In the genomic region with DNA sequence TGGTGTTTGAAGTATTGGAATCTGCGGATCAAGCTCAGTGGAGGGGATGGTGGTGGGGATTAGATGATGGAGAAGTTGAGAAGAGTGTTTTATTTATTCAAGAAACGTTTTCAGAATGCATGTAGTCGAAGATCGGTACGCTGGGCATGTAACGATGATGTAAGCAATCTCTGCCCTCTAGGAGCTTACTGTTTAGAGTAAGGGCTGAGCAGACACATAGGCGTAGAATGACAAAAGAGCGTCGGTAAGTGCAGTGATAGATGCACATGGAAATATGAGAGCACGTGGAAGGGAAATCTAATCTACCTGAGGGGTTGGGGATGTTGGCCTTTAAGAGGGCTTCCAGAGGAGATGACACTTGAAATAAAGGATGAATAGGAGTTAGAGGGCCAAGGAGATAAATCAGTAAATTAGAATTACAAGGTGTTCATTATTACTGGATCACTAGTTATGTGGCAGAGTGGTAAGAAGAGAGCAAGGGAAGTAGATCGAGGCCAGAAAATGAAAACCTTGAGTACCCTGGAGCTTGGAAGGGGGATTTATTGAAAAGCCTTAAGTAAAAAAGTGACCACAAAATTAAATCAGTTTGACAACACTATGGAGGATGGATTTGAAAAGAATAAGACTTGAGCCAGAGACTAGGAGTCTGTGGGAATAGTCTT, we compare ENCODE assay signal across 8 cellular contexts. TPM values are rescaled to one million over a fixed set of nuclear protein-coding genes. Genes with fewer than 3 reads are reported as not detected.
DNase-seq lines count a peak whose midpoint lies in the region; ATAC-seq and TF ChIP-seq lines count a peak whose summit lies in the region.

No MANE protein-coding gene starts in this region.

- peak overlapping the region; percentile 64 for H3K27ac ChIP-seq in KOPT-K1 (ENCODE audit: low read depth, low read length, poor library complexity, severe bottlenecking)
- peak overlapping the region; percentile 87 for H3K27ac ChIP-seq in suprapubic skin

- peak; percentile 20 for ATAC-seq in GM21737 (IDR thresholded peaks at IDR 0.05; ENCODE audit: unreplicated experiment)
- ATAC-seq in activated T-helper 17 cell treated with anti-CD3 and anti-CD28 coated beads, Interleukin-2, amount 50 U/mL, for 72 hours (replicated peaks): peak; percentile 61

- 19% methylated on average over 11 of the region's 11 CpGs for WGBS in suprapubic skin

- H3K36me3 ChIP-seq in KOPT-K1 (ENCODE audit: insufficient read depth, low read length): no peaks in the 10 kb centered on the region
- H3K36me3 ChIP-seq in suprapubic skin: no peaks in the 10 kb centered on the region

- H3K27me3 Mint-ChIP-seq in activated T-helper 17 cell treated with anti-CD3 and anti-CD28 coated beads, Interleukin-2, amount 50 U/mL, for 72 hours: no peaks in the 10 kb centered on the region

- H3K27ac Mint-ChIP-seq in activated T-helper 17 cell treated with anti-CD3 and anti-CD28 coated beads, Interleukin-2, amount 50 U/mL, for 72 hours: no peak overlapping the region

- no peak for TF ChIP-seq CTCF in suprapubic skin (IDR thresholded peaks at IDR 0.05)

- no peaks in the 10 kb centered on the region for H3K9me3 ChIP-seq in KOPT-K1 (ENCODE audit: insufficient read depth, low read length, poor library complexity, severe bottlenecking)
- H3K9me3 ChIP-seq in iPS-18c (ENCODE audit: control insufficient read depth, insufficient read depth, low read length): no peaks in the 10 kb centered on the region
- no peaks in the 10 kb centered on the region for H3K9me3 ChIP-seq in suprapubic skin

- H3K4me1 Mint-ChIP-seq in activated T-helper 17 cell treated with anti-CD3 and anti-CD28 coated beads, Interleukin-2, amount 50 U/mL, for 72 hours: no peaks in the 10 kb centered on the region

- TF ChIP-seq POLR2A in suprapubic skin (IDR thresholded peaks at IDR 0.05): no peak

- H3K4me3 ChIP-seq in GM08714 (ENCODE audit: low read length) (peak overlapping the region; percentile 71), iPS-18c (ENCODE audit: insufficient read depth, low read depth, low read length) (peak overlapping the region; percentile 92), suprapubic skin (peak overlapping the region; percentile 88)

- H3K4me1 ChIP-seq in suprapubic skin: peaks cover 20% of the 10 kb centered on the region

- H3K9me3 Mint-ChIP-seq in activated T-helper 17 cell treated with anti-CD3 and anti-CD28 coated beads, Interleukin-2, amount 50 U/mL, for 72 hours: no peaks in the 10 kb centered on the region

- H3K36me3 Mint-ChIP-seq in activated T-helper 17 cell treated with anti-CD3 and anti-CD28 coated beads, Interleukin-2, amount 50 U/mL, for 72 hours (ENCODE audit: low read depth): no peaks in the 10 kb centered on the region

- DNase-seq in suprapubic skin (ENCODE audit: low spot score in 2 of 2) (no peak), islet precursor cell (no peak), NCI-H1436 treated with DMSO at 0.1 percent for 48 hours (lab: John Stamatoyannopoulos, UW) (no peak)

- no peaks in the 10 kb centered on the region for H3K27me3 ChIP-seq in suprapubic skin

- H3K4me3 Mint-ChIP-seq in activated T-helper 17 cell treated with anti-CD3 and anti-CD28 coated beads, Interleukin-2, amount 50 U/mL, for 72 hours: no peak overlapping the region

- TF ChIP-seq EP300 in suprapubic skin (IDR thresholded peaks at IDR 0.05): no peak

RNA-seq across cellular contexts. Expression of a gene that starts 0.7 kb away (rescaled TPM):
- 10 to 100 TPM; 39.5 to 44.1 TPM for total RNA-seq in activated T-helper 17 cell treated with anti-CD3 and anti-CD28 coated beads, Interleukin-2, amount 50 U/mL, for 72 hours
- total RNA-seq in suprapubic skin: 10 to 100 TPM in 3 of 4 donors, 1 to 10 TPM in 1; 6.6 to 28.4 (median 11.1) TPM

RNA-seq across cellular contexts. Expression of a gene that starts 30.5 kb away (rescaled TPM):
- 1 to 10 TPM; 6.2 to 8.2 TPM for total RNA-seq in activated T-helper 17 cell treated with anti-CD3 and anti-CD28 coated beads, Interleukin-2, amount 50 U/mL, for 72 hours
- 10 to 100 TPM; 12.5 to 27.0 (median 16.6) TPM for total RNA-seq in suprapubic skin
